In genomic region chr12:47870175-47870781, GRCh38 we compare ENCODE assay signal across 8 cellular contexts. TPM values are rescaled to one million over a fixed set of nuclear protein-coding genes. Genes with fewer than 3 reads are reported as not detected.
DNase-seq lines count a peak whose midpoint lies in the region; ATAC-seq and TF ChIP-seq lines count a peak whose summit lies in the region.

No MANE protein-coding gene starts in this region.

- DNase-seq in BJ (ENCODE audit: low read depth) = peak; percentile 26
- peak; percentile 53 for DNase-seq in RPMI8226
- peak; percentile 18 for DNase-seq in fibroblast of the conjunctiva (ENCODE audit: low read depth)
- peak; percentile 73 for DNase-seq in sciatic nerve (ENCODE audit: low spot score)
- DNase-seq in stimulated activated naive CD4-positive, alpha-beta T cell treated with Interleukin-2 at 50 U/mL for 16 hours (lab: John Stamatoyannopoulos, UW) = no peak
- no peak for DNase-seq in coronary artery (ENCODE audit: low spot score)

- H3K4me3 ChIP-seq in BJ (ENCODE audit: low read depth, low read length) = no peak overlapping the region
- H3K4me3 ChIP-seq in coronary artery = no peak overlapping the region

- peak; percentile 71 for TF ChIP-seq CTCF in BJ (IDR thresholded peaks at IDR 0.05; ENCODE audit: insufficient read depth, low read depth, low read length)
- TF ChIP-seq CTCF in coronary artery (IDR thresholded peaks at IDR 0.05) = no peak

- ATAC-seq in sciatic nerve (peak; percentile 97), HG03135 (IDR thresholded peaks at IDR 0.05; ENCODE audit: unreplicated experiment) (no peak)

- POLR2A ChIA-PET in BJ (lab: Charles Lee) = interaction anchor here (0.6 to 0.9 kb wide), 2 partner anchors 35 to 80 kb away, joined by 3 to 6 read pairs; partner anchors contain the start of gene VDR

- no peaks in the 10 kb centered on the region for H3K36me3 ChIP-seq in BJ (ENCODE audit: control insufficient read depth, insufficient read depth, low read length)

- H3K27me3 ChIP-seq in BJ (ENCODE audit: control insufficient read depth, insufficient read depth, low read length) = no peaks in the 10 kb centered on the region

- intact Hi-C loops in sciatic nerve (cut with DNase I) = no loop called here

- H3K27ac ChIP-seq in coronary artery = no peak overlapping the region

- CTCF ChIA-PET in BJ (lab: Yijun Ruan, JAX) = interaction anchor here (0.8 to 4.7 kb wide), 17 partner anchors 10 to 93 kb away, joined by 3 to 31 read pairs (median 4); partner anchors contain the start of genes TMEM106C and VDR

- peak; percentile 25 for TF ChIP-seq POLR2A in GM19099 (IDR thresholded peaks at IDR 0.05; ENCODE audit: extremely low read depth, insufficient read length, low read depth)

RNA-seq across cellular contexts. Expression of gene VDR, which starts 34.5 kb away (rescaled TPM):
- 23.3 and 40.5 TPM in 2 replicates for polyA plus RNA-seq in BJ (2011; rRNA removed)
- 21.3 and 33.2 TPM in 2 replicates for polyA minus RNA-seq in BJ (2011; rRNA and poly(A)+ RNA removed)
- total RNA-seq in sciatic nerve = 1.9 TPM

RNA-seq across cellular contexts. Expression of gene HDAC7, which starts 50.6 kb away (rescaled TPM):
- polyA plus RNA-seq in BJ (2011; rRNA removed) = 28.2 and 67.0 TPM in 2 replicates
- polyA minus RNA-seq in BJ (2011; rRNA and poly(A)+ RNA removed) = 34.9 and 35.2 TPM in 2 replicates
- 152 TPM for total RNA-seq in sciatic nerve

Comparison
In these comparisons a context has a peak if more than half of its experiments do, and no peak if none do; other contexts are left out.
1. DNase-seq: peak in BJ (single experiment), RPMI8226 (single experiment), fibroblast of the conjunctiva (single experiment) and sciatic nerve (single experiment); none in stimulated activated naive CD4-positive, alpha-beta T cell treated with Interleukin-2 at 50 U/mL for 16 hours (single experiment) and coronary artery (single experiment).